ENCODE assay signal across 20 cellular contexts in the genomic region with DNA sequence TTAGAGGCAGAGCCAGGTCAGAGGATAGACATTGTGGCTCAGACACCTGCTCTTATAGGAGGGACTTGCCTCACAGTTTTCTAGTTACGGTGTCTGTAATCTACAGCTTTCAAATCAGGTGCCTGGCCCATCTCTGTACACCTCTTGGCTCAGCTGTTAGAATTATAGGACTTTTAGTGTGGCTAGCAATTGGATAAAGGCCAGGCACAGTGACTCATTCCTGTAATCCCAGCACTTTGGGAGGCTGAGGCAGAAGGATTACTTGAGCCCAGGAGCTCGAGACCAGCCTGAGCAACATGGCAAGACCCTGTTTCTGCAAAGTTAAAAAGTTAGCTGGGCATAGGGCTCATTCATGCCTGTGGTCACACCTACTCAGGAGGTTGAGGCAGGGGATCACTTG. TPM values are rescaled to one million over a fixed set of nuclear protein-coding genes. Genes with fewer than 3 reads are reported as not detected.
DNase-seq lines count a peak whose midpoint lies in the region; ATAC-seq, FAIRE-seq and TF ChIP-seq lines count a peak whose summit lies in the region.
"Had no signal": no experiment of that assay in that cellular context is flagged by ENCODE, and none has a peak within 500 bp of the region (broad histone marks: within the 10 kb centered on the region; RNA-seq: fewer than 3 reads in every experiment).

No MANE protein-coding gene starts in this region.

- H3K79me1 ChIP-seq in neuronal stem cell (ENCODE audit: low read depth, low read length) = no peaks in the 10 kb centered on the region

- no peak overlapping the region for H3K4me2 ChIP-seq in neuronal stem cell (ENCODE audit: insufficient read depth, low read length, poor library complexity, severe bottlenecking)

- H3K18ac ChIP-seq in neuronal stem cell (ENCODE audit: low read length) = no peak overlapping the region

- no peaks in the 10 kb centered on the region for H3K27me3 ChIP-seq in A673 (replicated peaks; ENCODE audit: insufficient read depth, low read depth, low read length, poor library complexity)
- no peaks in the 10 kb centered on the region for H3K27me3 ChIP-seq in bronchial epithelial cell (ENCODE audit: control insufficient read depth, insufficient read depth, low read length)
- H3K27me3 ChIP-seq in prostate gland (replicated peaks; ENCODE audit: insufficient read depth) = no peaks in the 10 kb centered on the region
- H3K27me3 ChIP-seq in neuronal stem cell (ENCODE audit: control insufficient read depth in 3 of 3, insufficient read depth in 3 of 3, low read depth in 1 of 3, low read length in 3 of 3) = no peaks in the 10 kb centered on the region
- H3K27me3 ChIP-seq: right atrium auricular region had no signal

- intact Hi-C loops in A673 (cut with micrococcal nuclease; ENCODE audit: unreplicated experiment) (no loop called here), prostate gland (cut with DNase I) (no loop called here)

- no peak for FAIRE-seq in bronchial epithelial cell (lab: Jason Lieb, UNC)

- H3K9me3 ChIP-seq in A673 (ENCODE audit: low read depth, low read length, poor library complexity, severe bottlenecking) (no peaks in the 10 kb centered on the region), prostate gland (no peaks in the 10 kb centered on the region), neuronal stem cell (replicated peaks in 1 of 2; ENCODE audit: control insufficient read depth in 2 of 2, insufficient read depth in 1 of 2, low read depth in 1 of 2, low read length in 2 of 2) (no peaks in the 10 kb centered on the region)
- H3K9me3 ChIP-seq: right atrium auricular region had no signal

- H3K4ac ChIP-seq in neuronal stem cell (ENCODE audit: low read length) = no peak overlapping the region

- no peak overlapping the region for H3K14ac ChIP-seq in neuronal stem cell (ENCODE audit: low read length)

- H2BK120ac ChIP-seq in neuronal stem cell (ENCODE audit: low read depth, low read length) = no peak overlapping the region

- CTCF ChIA-PET in A673 (lab: Charles Lee) = no interaction called here

- no peak overlapping the region for H3K27ac ChIP-seq in A673 (ENCODE audit: low read depth, low read length, poor library complexity, severe bottlenecking)
- no peak overlapping the region for H3K27ac ChIP-seq in prostate gland
- H3K27ac ChIP-seq in neuronal stem cell (replicated peaks; ENCODE audit: low read length) = no peak overlapping the region
- H3K27ac ChIP-seq: right atrium auricular region had no signal

- no peak overlapping the region for H4K8ac ChIP-seq in neuronal stem cell (ENCODE audit: low read depth, low read length)

- H2AFZ ChIP-seq in neuronal stem cell (ENCODE audit: low read length) = no peak overlapping the region

- TF ChIP-seq CTCF in A673 (conservative IDR thresholded peaks at IDR 0.05; ENCODE audit: low read depth, low read length) (no peak), bronchial epithelial cell (IDR thresholded peaks at IDR 0.05; ENCODE audit: insufficient read depth, low read length, severe bottlenecking) (no peak), prostate gland (IDR thresholded peaks at IDR 0.05) (no peak)

- H4K91ac ChIP-seq in neuronal stem cell (ENCODE audit: low read depth, low read length, poor library complexity) = no peak overlapping the region

- no peak overlapping the region for H2BK5ac ChIP-seq in neuronal stem cell (ENCODE audit: low read length)

- H3K23ac ChIP-seq in neuronal stem cell (ENCODE audit: low read depth, low read length, poor library complexity) = no peak overlapping the region

- H2BK12ac ChIP-seq in neuronal stem cell (ENCODE audit: low read length) = no peak overlapping the region

- WGBS in prostate gland = 75% methylated on average over 2 of the region's 2 CpGs
- no CpG with 5 or more reads among the region's 2 CpGs for WGBS in neuronal stem cell (ENCODE audit: extremely low coverage in 2 of 2, insufficient read length in 2 of 2, insufficient replicate concordance in 1 of 2), 2 donors

- POLR2A ChIA-PET in A673 (lab: Charles Lee; ENCODE audit: low non-redundant PET) = no interaction called here

- H3K36me3 ChIP-seq in A673 (ENCODE audit: insufficient read depth, low read length, poor library complexity, severe bottlenecking) = peaks cover 56% of the 10 kb centered on the region
- peaks cover 17% of the 10 kb centered on the region for H3K36me3 ChIP-seq in bronchial epithelial cell (ENCODE audit: control insufficient read depth, insufficient read depth, low read length)
- H3K36me3 ChIP-seq in prostate gland = peaks cover 7 to 17% of the 10 kb centered on the region in 2 donors
- H3K36me3 ChIP-seq in neuronal stem cell (replicated peaks in 1 of 2; ENCODE audit: control insufficient read depth in 2 of 2, insufficient read depth in 2 of 2, low read length in 2 of 2) = peaks cover 51 to 97% of the 10 kb centered on the region in 2 donors

- H3K4me1 ChIP-seq in A673 (ENCODE audit: insufficient read depth, low read length, poor library complexity, severe bottlenecking) (no peaks in the 10 kb centered on the region), prostate gland (replicated peaks) (no peaks in the 10 kb centered on the region), neuronal stem cell (ENCODE audit: control insufficient read depth in 2 of 2, insufficient read depth in 1 of 2, low read depth in 1 of 2, low read length in 2 of 2) (no peaks in the 10 kb centered on the region)
- H3K4me1 ChIP-seq: right atrium auricular region had no signal

- H2BK15ac ChIP-seq in neuronal stem cell (ENCODE audit: low read length) = no peak overlapping the region

- DNase-seq in A673 (ENCODE audit: low spot score) (peak; percentile 9), HT1080 (ENCODE audit: low read depth) (peak; percentile 21), bronchial epithelial cell (ENCODE audit: low read depth) (peak; percentile 41), iris pigment epithelial cell (ENCODE audit: low read depth) (peak; percentile 56), T-helper 1 cell (no peak), prostate gland (ENCODE audit: low spot score) (no peak), neuronal stem cell (ENCODE audit: low spot score) (no peak)
- DNase-seq: ACHN; activated B cell treated with CpG ODN at 0.5 μM for 24 hours; CD8-positive, alpha-beta T cell; DMS79; mesendoderm; NCI-H1694 treated with DMSO at 0.1 percent for 48 hours; NCI-H446; SHP77 treated with DMSO at 0.1 percent for 48 hours; T-helper 17 cell had no signal

- no peak overlapping the region for H3K4me3 ChIP-seq in A673 (ENCODE audit: low read depth, low read length, poor library complexity, severe bottlenecking)
- no peak overlapping the region for H3K4me3 ChIP-seq in bronchial epithelial cell (ENCODE audit: low read depth, low read length)
- no peak overlapping the region for H3K4me3 ChIP-seq in prostate gland
- H3K4me3 ChIP-seq in neuronal stem cell (ENCODE audit: low read length in 2 of 2) = no peak overlapping the region
- H3K4me3 ChIP-seq: right atrium auricular region had no signal

- ATAC-seq in GM18867 (IDR thresholded peaks at IDR 0.05; ENCODE audit: unreplicated experiment) = no peak
- ATAC-seq: CD8-positive, alpha-beta T cell; T-helper 17 cell had no signal

- BruUV-seq in A673 (replicated peaks; lab: Mats Ljungman, UMichigan) = no TSS peak

- no peak for TF ChIP-seq POLR2A in prostate gland (IDR thresholded peaks at IDR 0.05)

- H2AK5ac ChIP-seq in neuronal stem cell (ENCODE audit: low read depth, low read length) = no peak overlapping the region

- no peak overlapping the region for H3K9ac ChIP-seq in neuronal stem cell (ENCODE audit: low read depth, low read length, poor library complexity)

RNA-seq across cellular contexts. Expression of gene BRPF3, which starts 20.0 kb away (rescaled TPM):
- total RNA-seq in A673 (2021) = 33.3 and 39.3 TPM in 2 replicates
- 11.9 and 15.8 TPM in 2 replicates for total RNA-seq in HT1080 (2014; rRNA removed; shearing (Covaris generic))
- polyA plus RNA-seq in HT1080 (2015; cell fraction: cytosol; rRNA removed) = 13.4 and 14.1 TPM in 2 replicates
- polyA plus RNA-seq in HT1080 (2015; cell fraction: nucleus; rRNA removed) = 14.6 and 16.3 TPM in 2 replicates
- 6.3 and 10.1 TPM in 2 replicates for total RNA-seq in bronchial epithelial cell
- total RNA-seq in prostate gland = 10 to 100 TPM; 33.2 to 72.1 TPM
- polyA plus RNA-seq in neuronal stem cell (2013, experiment 1 of 2) = 20.5 TPM
- 20.4 TPM for polyA plus RNA-seq in neuronal stem cell (2013, experiment 2 of 2)

RNA-seq across cellular contexts. Expression of gene PNPLA1, which starts 53.3 kb away (rescaled TPM):
- total RNA-seq in A673 (2021) = 0.20 and 0.26 TPM in 2 replicates
- 0.03 TPM in 1 of 2 replicates, not detected in the other for total RNA-seq in HT1080 (2014; rRNA removed; shearing (Covaris generic))
- polyA plus RNA-seq in HT1080 (2015; cell fraction: cytosol; rRNA removed) = not detected in 2 replicates
- 0.08 TPM in 1 of 2 replicates, not detected in the other for polyA plus RNA-seq in HT1080 (2015; cell fraction: nucleus; rRNA removed)
- total RNA-seq in bronchial epithelial cell = 0.26 and 1.2 TPM in 2 replicates
- total RNA-seq in prostate gland = 1 to 10 TPM in 1 of 2 donors, not detected in 1; 2.0 TPM
- polyA plus RNA-seq in neuronal stem cell (2013, experiment 1 of 2) = 0.04 TPM
- 0.07 TPM for polyA plus RNA-seq in neuronal stem cell (2013, experiment 2 of 2)
- total RNA-seq: activated B cell treated with CpG ODN at 0.5 μM for 24 hours, neural crest cell, urinary bladder had no signal

Comparison
In these comparisons a context has a peak if more than half of its experiments do, and no peak if none do; other contexts are left out.
1. DNase-seq: peak in A673 (single experiment), HT1080 (single experiment), bronchial epithelial cell (single experiment) and iris pigment epithelial cell (single experiment); none in T-helper 1 cell (0 of 5), prostate gland (single experiment) and neuronal stem cell (single experiment).